In genomic region chr11:62705880-62706831, GRCh38 we compare ENCODE assay signal across 8 cellular contexts. TPM values are rescaled to one million over a fixed set of nuclear protein-coding genes. Genes with fewer than 3 reads are reported as not detected.
A peak's percentile ranks its signal among the peaks of the same experiment; 100 is the strongest.
DNase-seq lines count a peak whose midpoint lies in the region; ATAC-seq and TF ChIP-seq lines count a peak whose summit lies in the region.

No MANE protein-coding gene starts in this region.

- no peaks in the 10 kb centered on the region for H3K27me3 Mint-ChIP-seq in activated CD4-positive, alpha-beta T cell treated with anti-CD3 and anti-CD28 coated beads, Interleukin-2, amount 10 ng/mL, durations not matched to agents 24 days and 14 days

- DNase-seq in AG09319 (ENCODE audit: extremely low read depth, low read depth): peak; percentile 87
- DNase-seq in NCI-H526 (lab: John Stamatoyannopoulos, UW): peak; percentile 95 to 99
- DNase-seq in activated CD4-positive, alpha-beta T cell treated with anti-CD3 and anti-CD28 coated beads, Interleukin-2, amount 10 ng/mL, durations not matched to agents 24 days and 14 days: peak; percentile 97
- peak; percentile 96 for DNase-seq in colonic mucosa
- DNase-seq in left kidney (ENCODE audit: low read depth, low spot score): peak; percentile 98
- DNase-seq in stimulated activated CD4-positive, alpha-beta T cell treated with anti-CD3 and anti-CD28 coated beads, Interleukin-1b, Interleukin-23, amount 100 ng/mL, for 24 hours (ENCODE audit: low read depth in 4 of 4, low spot score in 1 of 4): peak; percentile 87 to 94 (median 90)

- peaks cover 33% of the 10 kb centered on the region for H3K4me1 Mint-ChIP-seq in activated CD4-positive, alpha-beta T cell treated with anti-CD3 and anti-CD28 coated beads, Interleukin-2, amount 10 ng/mL, durations not matched to agents 24 days and 14 days

- H3K4me3 Mint-ChIP-seq in activated CD4-positive, alpha-beta T cell treated with anti-CD3 and anti-CD28 coated beads, Interleukin-2, amount 10 ng/mL, durations not matched to agents 24 days and 14 days: peak overlapping the region; percentile 96

- no peak for TF ChIP-seq CTCF in AG09319 (IDR thresholded peaks at IDR 0.05; ENCODE audit: low read depth, low read length)
- no peak for TF ChIP-seq CTCF in colonic mucosa (IDR thresholded peaks at IDR 0.05)

- no peaks in the 10 kb centered on the region for H3K9me3 Mint-ChIP-seq in activated CD4-positive, alpha-beta T cell treated with anti-CD3 and anti-CD28 coated beads, Interleukin-2, amount 10 ng/mL, durations not matched to agents 24 days and 14 days

- peak; percentile 31 for ATAC-seq in HG03469 (IDR thresholded peaks at IDR 0.05; ENCODE audit: unreplicated experiment)

- peaks cover 35% of the 10 kb centered on the region for H3K36me3 Mint-ChIP-seq in activated CD4-positive, alpha-beta T cell treated with anti-CD3 and anti-CD28 coated beads, Interleukin-2, amount 10 ng/mL, durations not matched to agents 24 days and 14 days (ENCODE audit: low read depth)

- TF ChIP-seq POLR2A in GM19099 (IDR thresholded peaks at IDR 0.05; ENCODE audit: extremely low read depth, insufficient read length, low read depth): peak; percentile 52

- H3K9me3 ChIP-seq in colonic mucosa: no peaks in the 10 kb centered on the region

- peak overlapping the region; percentile 89 for H3K27ac Mint-ChIP-seq in activated CD4-positive, alpha-beta T cell treated with anti-CD3 and anti-CD28 coated beads, Interleukin-2, amount 10 ng/mL, durations not matched to agents 24 days and 14 days

- peak overlapping the region; percentile 82 for H3K27ac ChIP-seq in colonic mucosa

- intact Hi-C loops in activated CD4-positive, alpha-beta T cell treated with anti-CD3 and anti-CD28 coated beads, Interleukin-2, amount 10 ng/mL, durations not matched to agents 24 days and 14 days (cut with micrococcal nuclease): loop anchor here (5.0 kb wide), 2 partner anchors 66 to 94 kb away; partner anchors contain the start of genes EML3, ROM1 and TAF6L
- intact Hi-C loops in colonic mucosa (cut with DNase I): no loop called here

- H3K36me3 ChIP-seq in colonic mucosa: no peaks in the 10 kb centered on the region

- no peaks in the 10 kb centered on the region for H3K27me3 ChIP-seq in colonic mucosa

- H3K9ac ChIP-seq in colonic mucosa (ENCODE audit: low read depth in 2 of 2, low read length in 2 of 2): peak overlapping the region; percentile 64 to 95

- peak overlapping the region; percentile 71 for H3K4me3 ChIP-seq in colonic mucosa

- H3K4me1 ChIP-seq in colonic mucosa: peaks cover 8% of the 10 kb centered on the region

RNA-seq across cellular contexts. Expression of gene BSCL2, which starts 1.1 kb away (rescaled TPM):
- 29.6 and 32.4 TPM in 2 replicates for total RNA-seq in activated CD4-positive, alpha-beta T cell treated with anti-CD3 and anti-CD28 coated beads, Interleukin-2, amount 10 ng/mL, durations not matched to agents 24 days and 14 days
- 10 to 100 TPM; 36.5 to 65.5 TPM for total RNA-seq in colonic mucosa

RNA-seq across cellular contexts. Expression of gene GNG3, which starts 1.3 kb away (rescaled TPM):
- total RNA-seq in activated CD4-positive, alpha-beta T cell treated with anti-CD3 and anti-CD28 coated beads, Interleukin-2, amount 10 ng/mL, durations not matched to agents 24 days and 14 days: 0.24 TPM in 1 of 2 replicates, not detected in the other
- under 1 TPM in 1 of 2 donors, not detected in 1; 0.56 TPM for total RNA-seq in colonic mucosa

RNA-seq across cellular contexts. Expression of gene LRRN4CL, which starts 16.8 kb away (rescaled TPM):
- total RNA-seq in activated CD4-positive, alpha-beta T cell treated with anti-CD3 and anti-CD28 coated beads, Interleukin-2, amount 10 ng/mL, durations not matched to agents 24 days and 14 days: 0.16 and 0.17 TPM in 2 replicates
- total RNA-seq in colonic mucosa: 1 to 10 TPM in 1 of 2 donors, under 1 TPM in 1; 0.82 to 3.3 TPM

RNA-seq across cellular contexts. Expression of gene HNRNPUL2, which starts 21.1 kb away (rescaled TPM):
- 60.5 and 60.6 TPM in 2 replicates for total RNA-seq in activated CD4-positive, alpha-beta T cell treated with anti-CD3 and anti-CD28 coated beads, Interleukin-2, amount 10 ng/mL, durations not matched to agents 24 days and 14 days
- 10 to 100 TPM; 50.5 to 59.3 TPM for total RNA-seq in colonic mucosa

RNA-seq across cellular contexts. Expression of gene TTC9C, which starts 22.1 kb away (rescaled TPM):
- 32.7 and 33.3 TPM in 2 replicates for total RNA-seq in activated CD4-positive, alpha-beta T cell treated with anti-CD3 and anti-CD28 coated beads, Interleukin-2, amount 10 ng/mL, durations not matched to agents 24 days and 14 days
- total RNA-seq in colonic mucosa: 10 to 100 TPM; 34.2 to 39.8 TPM

Comparison
In these comparisons a context has a peak if more than half of its experiments do, and no peak if none do; other contexts are left out.
1. Peak in every context shown above with its lines: DNase-seq, ATAC-seq, H3K4me3 ChIP-seq and H3K27ac ChIP-seq.